In genomic region chr4:995311-996026, GRCh38 we compare ENCODE assay signal across 15 cellular contexts. TPM values are rescaled to one million over a fixed set of nuclear protein-coding genes. Genes with fewer than 3 reads are reported as not detected.
DNase-seq lines count a peak whose midpoint lies in the region; ATAC-seq and TF ChIP-seq lines count a peak whose summit lies in the region.
"Had no signal": no experiment of that assay in that cellular context is flagged by ENCODE, and none has a peak within 500 bp of the region (broad histone marks: within the 10 kb centered on the region; RNA-seq: fewer than 3 reads in every experiment).

No MANE protein-coding gene starts in this region.

- H3K4me1 ChIP-seq in BE2C (no peaks in the 10 kb centered on the region), SK-N-SH (ENCODE audit: control insufficient read depth in 1 of 2, insufficient read depth in 2 of 2, low read depth in 1 of 2, low read length in 1 of 2) (no peaks in the 10 kb centered on the region; a peak in 1 of 4 replicates)

- no peak overlapping the region for H3K4me2 ChIP-seq in SK-N-SH

- H3K9ac ChIP-seq in SK-N-SH, result no peak overlapping the region

- CTCF ChIA-PET in SK-N-SH (lab: Yijun Ruan, JAX), result no interaction called here

- TF ChIP-seq EP300 in SK-N-SH (IDR thresholded peaks at IDR 0.05; ENCODE audit: borderline replicate concordance in 1 of 2, low read depth in 1 of 2, low read length in 1 of 2), result no peak

- H3K9me2 ChIP-seq in SK-N-SH, result no peaks in the 10 kb centered on the region

- no peaks in the 10 kb centered on the region for H3K36me3 ChIP-seq in BE2C
- H3K36me3 ChIP-seq in SK-N-SH (replicated peaks in 1 of 2; ENCODE audit: control insufficient read depth in 1 of 2, insufficient read depth in 2 of 2, low read length in 1 of 2), result peaks cover 0 to 11% of the 10 kb centered on the region in 2 experiments

- no peak for ATAC-seq in HG03571 (IDR thresholded peaks at IDR 0.05; ENCODE audit: unreplicated experiment)
- ATAC-seq: activated CD8-positive, alpha-beta T cell treated with anti-CD3 and anti-CD28 coated beads, Interleukin-2, amount 10 ng/mL, durations not matched to agents 7 days and 5 days; heart left ventricle; left colon had no signal

- DNase-seq in BE2C (peak; percentile 12), SK-N-SH (peak; percentile 41), NCI-H187 treated with DMSO at 0.1 percent for 48 hours (lab: John Stamatoyannopoulos, UW) (no peak)
- DNase-seq: activated CD8-positive, alpha-beta T cell treated with anti-CD3 and anti-CD28 coated beads, Interleukin-2, amount 10 ng/mL, durations not matched to agents 7 days and 5 days; activated naive CD4-positive, alpha-beta T cell treated with Interleukin-2 at 50 U/mL for 16 hours; caudate nucleus; DMS79; left colon; naive B cell; NCI-H1105 treated with DMSO at 0.1 percent for 48 hours; RPMI8226; sigmoid colon; T1000 had no signal

- H3K9me3 ChIP-seq in BE2C (no peaks in the 10 kb centered on the region), SK-N-SH (no peaks in the 10 kb centered on the region)
- H3K9me3 ChIP-seq: heart left ventricle, sigmoid colon had no signal

- TF ChIP-seq RAD21 in SK-N-SH (IDR thresholded peaks at IDR 0.05; ENCODE audit: low read length), result peak; percentile 16; the same call in 1 of the 2 replicates

- no peaks in the 10 kb centered on the region for H3F3A ChIP-seq in SK-N-SH (replicated peaks; ENCODE audit: insufficient read depth)

- no peak overlapping the region for H2AFZ ChIP-seq in SK-N-SH (ENCODE audit: low read depth)

- H4K20me1 ChIP-seq in SK-N-SH (ENCODE audit: insufficient read depth), result peaks cover 14% of the 10 kb centered on the region; the same call in 1 of the 2 replicates

- no peaks in the 10 kb centered on the region for H3K79me2 ChIP-seq in SK-N-SH (ENCODE audit: insufficient read depth)

- 94% methylated on average over 13 of the region's 23 CpGs for WGBS in SK-N-SH (ENCODE audit: low lambda C conversion rate)

- H3K27ac ChIP-seq in SK-N-SH (ENCODE audit: low read depth in 2 of 2, low read length in 1 of 2), result no peak overlapping the region
- H3K27ac ChIP-seq: heart left ventricle, sigmoid colon had no signal

- no peak overlapping the region for H3K4me3 ChIP-seq in BE2C (ENCODE audit: low read depth, low read length)
- no peak overlapping the region for H3K4me3 ChIP-seq in SK-N-SH (ENCODE audit: low read depth in 2 of 2, low read length in 1 of 2)
- H3K4me3 ChIP-seq: heart left ventricle, sigmoid colon had no signal

- peaks cover 43% of the 10 kb centered on the region for H3K27me3 ChIP-seq in BE2C
- peaks cover 8% of the 10 kb centered on the region for H3K27me3 ChIP-seq in SK-N-SH (ENCODE audit: insufficient read depth)

- TF ChIP-seq CTCF in BE2C (IDR thresholded peaks at IDR 0.05; ENCODE audit: low read depth, low read length) (no peak), SK-N-SH (IDR thresholded peaks at IDR 0.05) (no peak)

- POLR2A ChIA-PET in SK-N-SH (lab: Yijun Ruan, JAX), result no interaction called here

TF ChIP-seq in SK-N-SH, 30 proteins besides CTCF, POLR2A, EP300 and RAD21:
- TF ChIP-seq, protein P1, sequence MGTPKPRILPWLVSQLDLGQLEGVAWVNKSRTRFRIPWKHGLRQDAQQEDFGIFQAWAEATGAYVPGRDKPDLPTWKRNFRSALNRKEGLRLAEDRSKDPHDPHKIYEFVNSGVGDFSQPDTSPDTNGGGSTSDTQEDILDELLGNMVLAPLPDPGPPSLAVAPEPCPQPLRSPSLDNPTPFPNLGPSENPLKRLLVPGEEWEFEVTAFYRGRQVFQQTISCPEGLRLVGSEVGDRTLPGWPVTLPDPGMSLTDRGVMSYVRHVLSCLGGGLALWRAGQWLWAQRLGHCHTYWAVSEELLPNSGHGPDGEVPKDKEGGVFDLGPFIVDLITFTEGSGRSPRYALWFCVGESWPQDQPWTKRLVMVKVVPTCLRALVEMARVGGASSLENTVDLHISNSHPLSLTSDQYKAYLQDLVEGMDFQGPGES (IDR thresholded peaks at IDR 0.05; ENCODE audit: low read depth, low read length), result no peak
- TF ChIP-seq FOSL2 (IDR thresholded peaks at IDR 0.05; ENCODE audit: borderline replicate concordance, low read depth), result no peak

RNA-seq across cellular contexts. Expression of gene SLC26A1, which starts 2.3 kb away (rescaled TPM):
- 1.6 TPM for polyA plus RNA-seq in BE2C (2012; ENCODE audit: insufficient read depth, insufficient read length, low read depth)
- 0.05 and 0.08 TPM in 2 replicates for polyA plus RNA-seq in SK-N-SH (2012; rRNA removed)
- 0.04 and 0.13 TPM in 2 replicates for polyA plus RNA-seq in SK-N-SH (2012; cell fraction: cytosol; rRNA removed)
- polyA plus RNA-seq in SK-N-SH (2012; cell fraction: nucleus; rRNA removed), result 0.48 and 0.63 TPM in 2 replicates

RNA-seq across cellular contexts. Expression of gene IDUA, which starts 8.6 kb away (rescaled TPM):
- 5.3 TPM for polyA plus RNA-seq in BE2C (2012; ENCODE audit: insufficient read depth, insufficient read length, low read depth)
- polyA plus RNA-seq in SK-N-SH (2012; rRNA removed), result 24.4 and 32.1 TPM in 2 replicates
- 5.1 and 7.1 TPM in 2 replicates for polyA plus RNA-seq in SK-N-SH (2012; cell fraction: cytosol; rRNA removed)
- 333 and 514 TPM in 2 replicates for polyA plus RNA-seq in SK-N-SH (2012; cell fraction: nucleus; rRNA removed)

RNA-seq across cellular contexts. Expression of gene FGFRL1, which starts 16.0 kb away (rescaled TPM):
- polyA plus RNA-seq in BE2C (2012; ENCODE audit: insufficient read depth, insufficient read length, low read depth), result 0.19 TPM
- 18.9 and 22.5 TPM in 2 replicates for polyA plus RNA-seq in SK-N-SH (2012; rRNA removed)
- 11.5 and 26.0 TPM in 2 replicates for polyA plus RNA-seq in SK-N-SH (2012; cell fraction: cytosol; rRNA removed)
- 32.3 and 42.1 TPM in 2 replicates for polyA plus RNA-seq in SK-N-SH (2012; cell fraction: nucleus; rRNA removed)

RNA-seq across cellular contexts. Expression of gene DGKQ, which starts 22.1 kb away (rescaled TPM):
- 22.7 TPM for polyA plus RNA-seq in BE2C (2012; ENCODE audit: insufficient read depth, insufficient read length, low read depth)
- polyA plus RNA-seq in SK-N-SH (2012; rRNA removed), result 10.9 and 11.5 TPM in 2 replicates
- polyA plus RNA-seq in SK-N-SH (2012; cell fraction: cytosol; rRNA removed), result 3.3 and 6.8 TPM in 2 replicates
- polyA plus RNA-seq in SK-N-SH (2012; cell fraction: nucleus; rRNA removed), result 50.0 and 64.3 TPM in 2 replicates
